ENCODE assay signal across 8 cellular contexts in genomic region chr6:83853178-83853967, GRCh38. TPM values are rescaled to one million over a fixed set of nuclear protein-coding genes. Genes with fewer than 3 reads are reported as not detected.
A peak's percentile ranks its signal among the peaks of the same experiment; 100 is the strongest.
DNase-seq lines count a peak whose midpoint lies in the region; ATAC-seq and TF ChIP-seq lines count a peak whose summit lies in the region.

A gene with protein sequence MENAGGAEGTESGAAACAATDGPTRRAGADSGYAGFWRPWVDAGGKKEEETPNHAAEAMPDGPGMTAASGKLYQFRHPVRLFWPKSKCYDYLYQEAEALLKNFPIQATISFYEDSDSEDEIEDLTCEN (plus strand): TSS chr6:83853360. CDS start chr6:83853417, 57 bp downstream.

- H3F3A ChIP-seq in GM23338 (replicated peaks; ENCODE audit: low read depth) = no peaks in the 10 kb centered on the region

- peak within 1 kb of the TSS; percentile 98 for H2AFZ ChIP-seq in GM23338

- H4K20me1 ChIP-seq in GM23338 (replicated peaks; ENCODE audit: insufficient read depth) = no peaks in the 10 kb centered on the region

- H3K36me3 ChIP-seq in GM23338 (ENCODE audit: insufficient read depth) = no peaks in the 10 kb centered on the region
- no peaks in the 10 kb centered on the region for H3K36me3 ChIP-seq in iPS-18a (ENCODE audit: control insufficient read depth, low read depth, low read length)

- DNase-seq in DMS53 (lab: John Stamatoyannopoulos, UW) (peak; percentile 87), GM23338 (ENCODE audit: low spot score) (peak; percentile 81), NCI-H510A (lab: John Stamatoyannopoulos, UW) (peak; percentile 45), sciatic nerve (ENCODE audit: low spot score) (peak; percentile 56), HT-29 (ENCODE audit: low spot score) (no peak), AML-193 (lab: John Stamatoyannopoulos, UW) (no peak)

- peak within 1 kb of the TSS; percentile 79 for H3K4me3 ChIP-seq in GM23338
- H3K4me3 ChIP-seq in iPS-18a (ENCODE audit: low read length) = peak within 1 kb of the TSS; percentile 75

- no peak for TF ChIP-seq CTCF in GM23338 (conservative IDR thresholded peaks at IDR 0.05; ENCODE audit: low read depth in 2 of 2)
- no peak for TF ChIP-seq CTCF in brain (conservative IDR thresholded peaks at IDR 0.05)

- peak within 1 kb of the TSS; percentile 31 for H3K9ac ChIP-seq in iPS-18a (ENCODE audit: low read length)

- ATAC-seq in GM23338 (peak; percentile 95), sciatic nerve (peak; percentile 77)

- H3K9me3 ChIP-seq in iPS-18a (ENCODE audit: control insufficient read depth, low read depth, low read length) = no peaks in the 10 kb centered on the region

- intact Hi-C loops in sciatic nerve (cut with DNase I) = no loop called here

- H3K27me3 Mint-ChIP-seq in GM23338 (ENCODE audit: insufficient read depth, low read depth, poor library complexity) (peaks cover 29% of the 10 kb centered on the region), brain (peaks cover 80% of the 10 kb centered on the region)

- H3K27ac Mint-ChIP-seq in GM23338 = no peak within 1 kb of the TSS
- peak within 1 kb of the TSS; percentile 46 to 90 (median 58) for H3K27ac Mint-ChIP-seq in brain

- H3K9me3 Mint-ChIP-seq in GM23338 = no peaks in the 10 kb centered on the region
- no peaks in the 10 kb centered on the region for H3K9me3 Mint-ChIP-seq in brain

- no peaks in the 10 kb centered on the region for H3K9me2 ChIP-seq in GM23338 (ENCODE audit: insufficient read depth)

- H3K36me3 Mint-ChIP-seq in GM23338 (ENCODE audit: low read depth) (no peaks in the 10 kb centered on the region), brain (no peaks in the 10 kb centered on the region)

- H3K4me1 ChIP-seq in GM23338 (ENCODE audit: insufficient read depth) = 0 out of 2 replicates have a peak, but pooled peaks cover 12% of the 10 kb centered on the region
- peaks cover 6% of the 10 kb centered on the region for H3K4me1 ChIP-seq in iPS-18a (ENCODE audit: control insufficient read depth, low read depth, low read length)

- H3K27ac ChIP-seq in GM23338 (ENCODE audit: low read depth) (no peak within 1 kb of the TSS), iPS-18a (ENCODE audit: low read length) (no peak within 1 kb of the TSS)

- peak within 1 kb of the TSS; percentile 92 for H3K4me2 ChIP-seq in GM23338

- H3K27me3 ChIP-seq in GM23338 (ENCODE audit: insufficient read depth) (peaks cover 49% of the 10 kb centered on the region), iPS-18a (ENCODE audit: control insufficient read depth, insufficient read depth, low read length) (peaks cover 45% of the 10 kb centered on the region)

- H3K79me2 ChIP-seq in GM23338 (replicated peaks; ENCODE audit: insufficient read depth) = no peaks in the 10 kb centered on the region

- H3K4me1 Mint-ChIP-seq in GM23338 (peaks cover 11% of the 10 kb centered on the region), brain (peaks cover 27% of the 10 kb centered on the region)

- H3K4me3 Mint-ChIP-seq in GM23338 = peak within 1 kb of the TSS; percentile 86
- peak within 1 kb of the TSS; percentile 77 to 91 (median 85) for H3K4me3 Mint-ChIP-seq in brain

TF ChIP-seq in GM23338, 12 proteins besides CTCF, POLR2A, EP300 and RAD21 (continues in another document):
- no peak for TF ChIP-seq NANOG (IDR thresholded peaks at IDR 0.05; ENCODE audit: borderline replicate concordance)
- TF ChIP-seq EZH2phosphoT487 (IDR thresholded peaks at IDR 0.05; ENCODE audit: unreplicated experiment) = no peak
- TF ChIP-seq EZH2 (IDR thresholded peaks at IDR 0.05; ENCODE audit: low read depth, unreplicated experiment) = peak; percentile 3
- TF ChIP-seq ZNF114 (CRISPR knock-in tag; IDR thresholded peaks at IDR 0.05) = no peak
- no peak for TF ChIP-seq ZNF331 (CRISPR knock-in tag; IDR thresholded peaks at IDR 0.05; ENCODE audit: low read depth)
- TF ChIP-seq, protein P1, sequence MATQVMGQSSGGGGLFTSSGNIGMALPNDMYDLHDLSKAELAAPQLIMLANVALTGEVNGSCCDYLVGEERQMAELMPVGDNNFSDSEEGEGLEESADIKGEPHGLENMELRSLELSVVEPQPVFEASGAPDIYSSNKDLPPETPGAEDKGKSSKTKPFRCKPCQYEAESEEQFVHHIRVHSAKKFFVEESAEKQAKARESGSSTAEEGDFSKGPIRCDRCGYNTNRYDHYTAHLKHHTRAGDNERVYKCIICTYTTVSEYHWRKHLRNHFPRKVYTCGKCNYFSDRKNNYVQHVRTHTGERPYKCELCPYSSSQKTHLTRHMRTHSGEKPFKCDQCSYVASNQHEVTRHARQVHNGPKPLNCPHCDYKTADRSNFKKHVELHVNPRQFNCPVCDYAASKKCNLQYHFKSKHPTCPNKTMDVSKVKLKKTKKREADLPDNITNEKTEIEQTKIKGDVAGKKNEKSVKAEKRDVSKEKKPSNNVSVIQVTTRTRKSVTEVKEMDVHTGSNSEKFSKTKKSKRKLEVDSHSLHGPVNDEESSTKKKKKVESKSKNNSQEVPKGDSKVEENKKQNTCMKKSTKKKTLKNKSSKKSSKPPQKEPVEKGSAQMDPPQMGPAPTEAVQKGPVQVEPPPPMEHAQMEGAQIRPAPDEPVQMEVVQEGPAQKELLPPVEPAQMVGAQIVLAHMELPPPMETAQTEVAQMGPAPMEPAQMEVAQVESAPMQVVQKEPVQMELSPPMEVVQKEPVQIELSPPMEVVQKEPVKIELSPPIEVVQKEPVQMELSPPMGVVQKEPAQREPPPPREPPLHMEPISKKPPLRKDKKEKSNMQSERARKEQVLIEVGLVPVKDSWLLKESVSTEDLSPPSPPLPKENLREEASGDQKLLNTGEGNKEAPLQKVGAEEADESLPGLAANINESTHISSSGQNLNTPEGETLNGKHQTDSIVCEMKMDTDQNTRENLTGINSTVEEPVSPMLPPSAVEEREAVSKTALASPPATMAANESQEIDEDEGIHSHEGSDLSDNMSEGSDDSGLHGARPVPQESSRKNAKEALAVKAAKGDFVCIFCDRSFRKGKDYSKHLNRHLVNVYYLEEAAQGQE (IDR thresholded peaks at IDR 0.05; ENCODE audit: unreplicated experiment) = no peak
- no peak for TF ChIP-seq JUNB (IDR thresholded peaks at IDR 0.05; ENCODE audit: unreplicated experiment)
- TF ChIP-seq ETS1 (IDR thresholded peaks at IDR 0.05) = no peak
- TF ChIP-seq CREB1 (CRISPR knock-in tag; IDR thresholded peaks at IDR 0.05; ENCODE audit: low read depth) = peak; percentile 16; the same call in 1 of the 2 replicates
- TF ChIP-seq STAT1 (IDR thresholded peaks at IDR 0.05; ENCODE audit: unreplicated experiment) = no peak

RNA-seq across cellular contexts. Expression of the gene that starts here (rescaled TPM):
- total RNA-seq in GM23338 (2014; rRNA removed; shearing (Covaris generic)) = 3.4 and 5.4 TPM in 2 replicates
- polyA plus RNA-seq in GM23338 (2016; fragmentation: Nextera tagmentation; extraction: Ambion mirVana) (4.0 and 6.0 TPM in 2 replicates), brain (ENCODE audit: insufficient read depth, low read depth, low replicate concordance) (14.6 TPM)
- total RNA-seq in sciatic nerve = 0.80 TPM
- total RNA-seq in HT-29 (2014; rRNA removed; shearing (Covaris generic)) = not detected in 2 replicates

Comparison
In these comparisons a context has a peak if more than half of its experiments do, and no peak if none do; other contexts are left out.
1. Peak in DNase-seq and ATAC-seq in sciatic nerve; RNA of the gene not detected or under 1 TPM.
2. DNase-seq: peak in DMS53 (single experiment), GM23338 (single experiment) and NCI-H510A (single experiment); none in HT-29 (single experiment) and AML-193 (0 of 2).